In genomic region chr5:1106385-1107166, GRCh38 we compare ENCODE assay signal across 9 cellular contexts. TPM values are rescaled to one million over a fixed set of nuclear protein-coding genes. Genes with fewer than 3 reads are reported as not detected.
DNase-seq lines count a peak whose midpoint lies in the region; ATAC-seq lines count a peak whose summit lies in the region.
"Had no signal": no experiment of that assay in that cellular context is flagged by ENCODE, and none has a peak within 500 bp of the region (broad histone marks: within the 10 kb centered on the region; RNA-seq: fewer than 3 reads in every experiment).

No MANE protein-coding gene starts in this region.

- H3K9ac ChIP-seq in iPS-15b (ENCODE audit: low read depth, low read length): peak overlapping the region; percentile 55

- H3K36me3 Mint-ChIP-seq in activated naive CD4-positive, alpha-beta T cell treated with anti-CD3 and anti-CD28 coated beads, Interleukin-2, amount 10 ng/mL, durations not matched to agents 7 days and 5 days: peaks cover 22% of the 10 kb centered on the region
- no peaks in the 10 kb centered on the region for H3K36me3 Mint-ChIP-seq in activated CD8-positive, alpha-beta memory T cell treated with anti-CD3 and anti-CD28 coated beads, Interleukin-2, amount 10 ng/mL, durations not matched to agents 7 days and 5 days
- H3K36me3 Mint-ChIP-seq in stimulated activated naive B cell treated with anti-CD40 and anti-IgM and Interleukin-4, amounts not matched to agents 10 μg/mL and 1 μg/mL and 100 μg/mL, for 72 hours: peaks cover 4 to 6% of the 10 kb centered on the region in 2 donors

- peaks cover 6% of the 10 kb centered on the region for H3K36me3 ChIP-seq in iPS-15b (ENCODE audit: control insufficient read depth, insufficient read depth, low read length)

- no peaks in the 10 kb centered on the region for H3K9me3 Mint-ChIP-seq in activated naive CD4-positive, alpha-beta T cell treated with anti-CD3 and anti-CD28 coated beads, Interleukin-2, amount 10 ng/mL, durations not matched to agents 7 days and 5 days
- H3K9me3 Mint-ChIP-seq in activated CD8-positive, alpha-beta memory T cell treated with anti-CD3 and anti-CD28 coated beads, Interleukin-2, amount 10 ng/mL, durations not matched to agents 7 days and 5 days (ENCODE audit: low read depth): no peaks in the 10 kb centered on the region
- no peaks in the 10 kb centered on the region for H3K9me3 Mint-ChIP-seq in stimulated activated naive B cell treated with anti-CD40 and anti-IgM and Interleukin-4, amounts not matched to agents 10 μg/mL and 1 μg/mL and 100 μg/mL, for 72 hours

- H3K4me1 ChIP-seq in iPS-15b (ENCODE audit: control insufficient read depth, insufficient read depth, low read length): peaks cover 11% of the 10 kb centered on the region

- CTCF ChIA-PET in activated naive CD4-positive, alpha-beta T cell treated with anti-CD3 and anti-CD28 coated beads, Interleukin-2, amount 10 ng/mL, durations not matched to agents 7 days and 5 days (lab: Charles Lee): no interaction called here
- CTCF ChIA-PET in activated CD8-positive, alpha-beta memory T cell treated with anti-CD3 and anti-CD28 coated beads, Interleukin-2, amount 10 ng/mL, durations not matched to agents 7 days and 5 days (lab: Charles Lee): interaction anchor here (0.9 to 1.6 kb wide), 3 partner anchors 34 to 183 kb away, joined by 3 to 6 read pairs (median 3); no protein-coding TSS in a partner anchor

- no peaks in the 10 kb centered on the region for H3K27me3 Mint-ChIP-seq in activated naive CD4-positive, alpha-beta T cell treated with anti-CD3 and anti-CD28 coated beads, Interleukin-2, amount 10 ng/mL, durations not matched to agents 7 days and 5 days
- peaks cover 15% of the 10 kb centered on the region for H3K27me3 Mint-ChIP-seq in activated CD8-positive, alpha-beta memory T cell treated with anti-CD3 and anti-CD28 coated beads, Interleukin-2, amount 10 ng/mL, durations not matched to agents 7 days and 5 days
- no peaks in the 10 kb centered on the region for H3K27me3 Mint-ChIP-seq in stimulated activated naive B cell treated with anti-CD40 and anti-IgM and Interleukin-4, amounts not matched to agents 10 μg/mL and 1 μg/mL and 100 μg/mL, for 72 hours

- ATAC-seq in activated CD8-positive, alpha-beta memory T cell treated with anti-CD3 and anti-CD28 coated beads, Interleukin-2, amount 10 ng/mL, durations not matched to agents 7 days and 5 days: no peak
- no peak for ATAC-seq in stimulated activated naive B cell treated with anti-CD40 and anti-IgM and Interleukin-4, amounts not matched to agents 10 μg/mL and 1 μg/mL and 100 μg/mL, for 72 hours (replicated peaks)
- no peak for ATAC-seq in HG02588 (IDR thresholded peaks at IDR 0.05; ENCODE audit: unreplicated experiment)

- H3K4me3 Mint-ChIP-seq in activated naive CD4-positive, alpha-beta T cell treated with anti-CD3 and anti-CD28 coated beads, Interleukin-2, amount 10 ng/mL, durations not matched to agents 7 days and 5 days: peak overlapping the region; percentile 80
- no peak overlapping the region for H3K4me3 Mint-ChIP-seq in activated CD8-positive, alpha-beta memory T cell treated with anti-CD3 and anti-CD28 coated beads, Interleukin-2, amount 10 ng/mL, durations not matched to agents 7 days and 5 days
- peak overlapping the region in 1 of 2 donors; percentile 44 for H3K4me3 Mint-ChIP-seq in stimulated activated naive B cell treated with anti-CD40 and anti-IgM and Interleukin-4, amounts not matched to agents 10 μg/mL and 1 μg/mL and 100 μg/mL, for 72 hours

- H3K9me3 ChIP-seq in iPS-15b (ENCODE audit: control insufficient read depth, insufficient read depth, low read length): no peaks in the 10 kb centered on the region

- H3K4me3 ChIP-seq in iPS-15b (ENCODE audit: low read depth, low read length): no peak overlapping the region

- peak overlapping the region; percentile 98 for H3K27ac Mint-ChIP-seq in activated naive CD4-positive, alpha-beta T cell treated with anti-CD3 and anti-CD28 coated beads, Interleukin-2, amount 10 ng/mL, durations not matched to agents 7 days and 5 days
- peak overlapping the region; percentile 74 for H3K27ac Mint-ChIP-seq in activated CD8-positive, alpha-beta memory T cell treated with anti-CD3 and anti-CD28 coated beads, Interleukin-2, amount 10 ng/mL, durations not matched to agents 7 days and 5 days
- peak overlapping the region; percentile 80 for H3K27ac Mint-ChIP-seq in stimulated activated naive B cell treated with anti-CD40 and anti-IgM and Interleukin-4, amounts not matched to agents 10 μg/mL and 1 μg/mL and 100 μg/mL, for 72 hours

- H3K4me1 Mint-ChIP-seq in activated naive CD4-positive, alpha-beta T cell treated with anti-CD3 and anti-CD28 coated beads, Interleukin-2, amount 10 ng/mL, durations not matched to agents 7 days and 5 days: peaks cover 84% of the 10 kb centered on the region
- H3K4me1 Mint-ChIP-seq in activated CD8-positive, alpha-beta memory T cell treated with anti-CD3 and anti-CD28 coated beads, Interleukin-2, amount 10 ng/mL, durations not matched to agents 7 days and 5 days: peaks cover 43% of the 10 kb centered on the region
- peaks cover 60 to 96% of the 10 kb centered on the region in 2 donors for H3K4me1 Mint-ChIP-seq in stimulated activated naive B cell treated with anti-CD40 and anti-IgM and Interleukin-4, amounts not matched to agents 10 μg/mL and 1 μg/mL and 100 μg/mL, for 72 hours

- DNase-seq in activated naive CD4-positive, alpha-beta T cell treated with anti-CD3 and anti-CD28 coated beads, Interleukin-2, amount 10 ng/mL, durations not matched to agents 7 days and 5 days: no peak
- no peak for DNase-seq in activated naive CD4-positive, alpha-beta T cell treated with Interleukin-2 at 50 U/mL for 16 hours
- DNase-seq in activated CD8-positive, alpha-beta memory T cell treated with anti-CD3 and anti-CD28 coated beads, Interleukin-2, amount 10 ng/mL, durations not matched to agents 7 days and 5 days: no peak
- no peak for DNase-seq in stimulated activated naive B cell treated with anti-CD40 and anti-IgM and Interleukin-4, amounts not matched to agents 10 μg/mL and 1 μg/mL and 100 μg/mL, for 72 hours
- DNase-seq in NCI-H1105 (lab: John Stamatoyannopoulos, UW) (no peak), GM03348 (ENCODE audit: low spot score) (no peak)
- DNase-seq: substantia nigra had no signal

- no peaks in the 10 kb centered on the region for H3K27me3 ChIP-seq in iPS-15b (ENCODE audit: control insufficient read depth, insufficient read depth, low read length)

RNA-seq across cellular contexts. Expression of gene SLC12A7, which starts 5.3 kb away (rescaled TPM):
- 10 to 100 TPM in 1 of 2 experiments, 1 to 10 TPM in 1; 6.6 to 12.2 TPM for total RNA-seq in activated CD8-positive, alpha-beta memory T cell treated with anti-CD3 and anti-CD28 coated beads, Interleukin-2, amount 10 ng/mL, durations not matched to agents 7 days and 5 days
